In the genomic region with DNA sequence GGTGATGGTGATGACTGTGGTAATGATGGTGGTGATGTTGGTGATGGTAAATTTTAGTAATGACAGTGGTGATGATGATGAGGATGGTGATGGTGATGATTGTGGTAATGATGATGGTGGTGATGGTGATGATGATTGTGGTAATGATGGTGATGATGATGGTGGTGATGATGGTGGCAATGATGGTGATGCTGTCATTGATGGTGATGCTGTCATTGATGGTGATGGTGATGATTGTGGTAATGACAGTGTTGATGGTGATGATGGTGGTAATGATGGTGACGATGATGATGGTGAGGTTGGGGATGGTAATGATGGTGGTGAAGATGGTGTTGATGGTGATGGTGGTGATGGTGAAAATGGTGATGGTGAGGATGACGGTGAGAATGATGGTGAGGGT, we compare ENCODE assay signal across 25 cellular contexts. TPM values are rescaled to one million over a fixed set of nuclear protein-coding genes. Genes with fewer than 3 reads are reported as not detected.
"Had no signal": no experiment of that assay in that cellular context is flagged by ENCODE, and none has a peak within 500 bp of the region (broad histone marks: within the 10 kb centered on the region; RNA-seq: fewer than 3 reads in every experiment).

No MANE protein-coding gene starts in this region.

- H3K27ac ChIP-seq: dorsolateral prefrontal cortex, gastrocnemius medialis, ovary, psoas muscle, suprapubic skin, transverse colon, upper lobe of right lung, vagina had no signal

- FAIRE-seq: keratinocyte, small intestine had no signal

- H3K4me3 ChIP-seq: dorsolateral prefrontal cortex, gastrocnemius medialis, lung, ovary, psoas muscle, suprapubic skin, transverse colon, upper lobe of right lung, vagina had no signal

- H3K9me3 ChIP-seq: gastrocnemius medialis, ovary, psoas muscle, suprapubic skin, transverse colon, upper lobe of right lung, vagina had no signal

- H3K36me3 ChIP-seq: gastrocnemius medialis, ovary, transverse colon, upper lobe of right lung, vagina had no signal

- ATAC-seq: gastrocnemius medialis; left lobe of liver; natural killer cell; psoas muscle; right cardiac atrium; stimulated activated naive B cell treated with anti-CD40 and anti-IgM and Interleukin-4, amounts not matched to agents 10 μg/mL and 1 μg/mL and 100 μg/mL, for 72 hours; stimulated activated naive CD8-positive, alpha-beta T cell treated with anti-CD3 and anti-CD28 coated beads, Interleukin-15, amount 100 ng/mL, for 72 hours; upper lobe of right lung had no signal

- H3K27me3 ChIP-seq: dorsolateral prefrontal cortex, gastrocnemius medialis, ovary, suprapubic skin, transverse colon, upper lobe of right lung, vagina had no signal

- DNase-seq: cortex of kidney; dorsolateral prefrontal cortex; effector CD4-positive, alpha-beta T cell; foreskin fibroblast; gastrocnemius medialis; head of caudate nucleus; natural killer cell; occipital lobe; ovary; posterior cingulate gyrus; psoas muscle; right cardiac atrium; small intestine; stimulated activated CD4-positive, alpha-beta T cell treated with anti-CD3 and anti-CD28 coated beads, Interleukin-15, amount 100 ng/mL, for 24 hours; stimulated activated CD4-positive, alpha-beta T cell treated with anti-CD3 and anti-CD28 coated beads, Interleukin-2, amount 100 ng/mL, for 48 hours; stimulated activated naive B cell treated with anti-CD40 and anti-IgM and Interleukin-4, amounts not matched to agents 10 μg/mL and 1 μg/mL and 100 μg/mL, for 72 hours; stimulated activated naive CD8-positive, alpha-beta T cell treated with anti-CD3 and anti-CD28 coated beads, Interleukin-15, amount 100 ng/mL, for 72 hours; transverse colon; upper lobe of right lung had no signal

RNA-seq across cellular contexts. Expression of a gene that starts 45.9 kb away (rescaled TPM):
- polyA plus RNA-seq: neural cell had no signal
